In the genomic region with DNA sequence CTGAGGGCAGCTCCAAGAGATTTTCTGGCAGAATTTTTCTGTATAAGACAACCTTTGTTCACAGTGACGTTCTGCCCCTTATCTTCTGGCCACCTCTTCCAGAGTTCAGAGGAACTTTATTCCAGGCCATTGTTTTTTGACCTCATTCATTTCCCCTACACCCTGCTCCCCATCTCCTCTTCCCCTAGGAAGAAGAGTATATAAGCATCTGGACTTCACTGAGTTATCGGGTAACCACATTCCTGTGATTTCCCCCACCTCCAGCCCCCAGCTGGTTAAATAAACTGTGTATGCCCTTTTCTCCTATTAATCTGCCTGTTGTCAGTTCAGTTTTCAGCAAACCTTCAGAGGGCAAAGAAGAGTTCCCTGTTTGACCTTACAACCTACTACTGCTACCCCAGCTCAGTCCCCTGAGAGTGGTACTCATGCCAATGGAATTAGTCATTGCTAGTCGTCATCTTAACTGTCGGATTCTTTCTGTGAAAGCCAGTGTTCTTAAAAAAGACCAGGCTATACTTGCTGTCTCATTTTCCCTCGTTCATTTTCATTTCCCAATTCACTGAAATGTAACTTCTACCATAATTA, we compare ENCODE assay signal across 1 cellular context.
A peak's percentile ranks its signal among the peaks of the same experiment; 100 is the strongest.
TF ChIP-seq lines count a peak whose summit lies in the region.

No MANE protein-coding gene starts in this region.

TF ChIP-seq in HepG2, 621 proteins besides CTCF, POLR2A, EP300 and RAD21 (continued from another document and continues in another):
- TF ChIP-seq SKIL (CRISPR knock-in tag; IDR thresholded peaks at IDR 0.05; ENCODE audit: borderline replicate concordance) (no peak), ZFY (CRISPR knock-in tag; IDR thresholded peaks at IDR 0.05) (no peak), ZNF749 (CRISPR knock-in tag; IDR thresholded peaks at IDR 0.05; ENCODE audit: borderline replicate concordance) (no peak), ZNF451 (CRISPR knock-in tag; IDR thresholded peaks at IDR 0.05) (no peak), HMGA1 (CRISPR knock-in tag; conservative IDR thresholded peaks at IDR 0.05) (no peak), ARNT2 (CRISPR knock-in tag; IDR thresholded peaks at IDR 0.05; ENCODE audit: low read depth) (no peak), TARDBP (CRISPR knock-in tag; IDR thresholded peaks at IDR 0.05) (0 out of 2 replicates have a peak, but pooled peaks have one; percentile 22), SMAD3 (CRISPR knock-in tag; IDR thresholded peaks at IDR 0.05) (no peak), IRF9 (CRISPR knock-in tag; IDR thresholded peaks at IDR 0.05; ENCODE audit: borderline replicate concordance) (no peak), PHF20 (CRISPR knock-in tag; IDR thresholded peaks at IDR 0.05) (no peak), SMARCE1 (IDR thresholded peaks at IDR 0.05; ENCODE audit: borderline replicate concordance) (no peak), ZNF639 (CRISPR knock-in tag; conservative IDR thresholded peaks at IDR 0.05) (no peak), PAWR (CRISPR knock-in tag; IDR thresholded peaks at IDR 0.05; ENCODE audit: borderline replicate concordance) (no peak), ZNF567 (CRISPR knock-in tag; IDR thresholded peaks at IDR 0.05; ENCODE audit: borderline replicate concordance) (no peak), ATF1 (CRISPR knock-in tag; IDR thresholded peaks at IDR 0.05) (no peak), NCOR1 (IDR thresholded peaks at IDR 0.05; ENCODE audit: borderline replicate concordance, low read length) (no peak), ZNF12 (CRISPR knock-in tag; IDR thresholded peaks at IDR 0.05) (no peak), ZNF143 (CRISPR knock-in tag; IDR thresholded peaks at IDR 0.05) (no peak), ZBTB7A (CRISPR knock-in tag; IDR thresholded peaks at IDR 0.05) (no peak), ZNF382 (CRISPR knock-in tag; IDR thresholded peaks at IDR 0.05; ENCODE audit: borderline replicate concordance) (no peak), TFDP2 (CRISPR knock-in tag; IDR thresholded peaks at IDR 0.05) (no peak), TBP (CRISPR knock-in tag; IDR thresholded peaks at IDR 0.05) (no peak), ZNF337 (CRISPR knock-in tag; IDR thresholded peaks at IDR 0.05; ENCODE audit: borderline replicate concordance, low read depth) (no peak), RBM22 (optimal IDR thresholded peaks at IDR 0.05; ENCODE audit: low read length) (no peak), AGO2 (optimal IDR thresholded peaks at IDR 0.05; ENCODE audit: low read depth, low read length) (no peak), ZNF296 (CRISPR knock-in tag; conservative IDR thresholded peaks at IDR 0.05) (no peak), EZH2 (conservative IDR thresholded peaks at IDR 0.05; ENCODE audit: low read depth, low read length) (no peak), ZNF589 (CRISPR knock-in tag; conservative IDR thresholded peaks at IDR 0.05) (no peak), HDAC6 (IDR thresholded peaks at IDR 0.05; ENCODE audit: low read depth, low read length) (no peak), ZNF644 (CRISPR knock-in tag; IDR thresholded peaks at IDR 0.05; ENCODE audit: low read depth) (0 out of 2 replicates have a peak, but pooled peaks have one; percentile 17), BHLHE40 (IDR thresholded peaks at IDR 0.05; ENCODE audit: low read length) (no peak), ZNF318 (CRISPR knock-in tag; IDR thresholded peaks at IDR 0.05) (no peak)
- TF ChIP-seq, protein P1, sequence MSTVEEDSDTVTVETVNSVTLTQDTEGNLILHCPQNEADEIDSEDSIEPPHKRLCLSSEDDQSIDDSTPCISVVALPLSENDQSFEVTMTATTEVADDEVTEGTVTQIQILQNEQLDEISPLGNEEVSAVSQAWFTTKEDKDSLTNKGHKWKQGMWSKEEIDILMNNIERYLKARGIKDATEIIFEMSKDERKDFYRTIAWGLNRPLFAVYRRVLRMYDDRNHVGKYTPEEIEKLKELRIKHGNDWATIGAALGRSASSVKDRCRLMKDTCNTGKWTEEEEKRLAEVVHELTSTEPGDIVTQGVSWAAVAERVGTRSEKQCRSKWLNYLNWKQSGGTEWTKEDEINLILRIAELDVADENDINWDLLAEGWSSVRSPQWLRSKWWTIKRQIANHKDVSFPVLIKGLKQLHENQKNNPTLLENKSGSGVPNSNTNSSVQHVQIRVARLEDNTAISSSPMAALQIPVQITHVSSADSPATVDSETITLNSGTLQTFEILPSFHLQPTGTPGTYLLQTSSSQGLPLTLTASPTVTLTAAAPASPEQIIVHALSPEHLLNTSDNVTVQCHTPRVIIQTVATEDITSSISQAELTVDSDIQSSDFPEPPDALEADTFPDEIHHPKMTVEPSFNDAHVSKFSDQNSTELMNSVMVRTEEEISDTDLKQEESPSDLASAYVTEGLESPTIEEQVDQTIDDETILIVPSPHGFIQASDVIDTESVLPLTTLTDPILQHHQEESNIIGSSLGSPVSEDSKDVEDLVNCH (CRISPR knock-in tag; IDR thresholded peaks at IDR 0.05): no peak
- TF ChIP-seq, protein P2, sequence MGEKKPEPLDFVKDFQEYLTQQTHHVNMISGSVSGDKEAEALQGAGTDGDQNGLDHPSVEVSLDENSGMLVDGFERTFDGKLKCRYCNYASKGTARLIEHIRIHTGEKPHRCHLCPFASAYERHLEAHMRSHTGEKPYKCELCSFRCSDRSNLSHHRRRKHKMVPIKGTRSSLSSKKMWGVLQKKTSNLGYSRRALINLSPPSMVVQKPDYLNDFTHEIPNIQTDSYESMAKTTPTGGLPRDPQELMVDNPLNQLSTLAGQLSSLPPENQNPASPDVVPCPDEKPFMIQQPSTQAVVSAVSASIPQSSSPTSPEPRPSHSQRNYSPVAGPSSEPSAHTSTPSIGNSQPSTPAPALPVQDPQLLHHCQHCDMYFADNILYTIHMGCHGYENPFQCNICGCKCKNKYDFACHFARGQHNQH (CRISPR knock-in tag; IDR thresholded peaks at IDR 0.05): peak; percentile 71; the same call in 1 of the 2 replicates
- TF ChIP-seq, protein P3, sequence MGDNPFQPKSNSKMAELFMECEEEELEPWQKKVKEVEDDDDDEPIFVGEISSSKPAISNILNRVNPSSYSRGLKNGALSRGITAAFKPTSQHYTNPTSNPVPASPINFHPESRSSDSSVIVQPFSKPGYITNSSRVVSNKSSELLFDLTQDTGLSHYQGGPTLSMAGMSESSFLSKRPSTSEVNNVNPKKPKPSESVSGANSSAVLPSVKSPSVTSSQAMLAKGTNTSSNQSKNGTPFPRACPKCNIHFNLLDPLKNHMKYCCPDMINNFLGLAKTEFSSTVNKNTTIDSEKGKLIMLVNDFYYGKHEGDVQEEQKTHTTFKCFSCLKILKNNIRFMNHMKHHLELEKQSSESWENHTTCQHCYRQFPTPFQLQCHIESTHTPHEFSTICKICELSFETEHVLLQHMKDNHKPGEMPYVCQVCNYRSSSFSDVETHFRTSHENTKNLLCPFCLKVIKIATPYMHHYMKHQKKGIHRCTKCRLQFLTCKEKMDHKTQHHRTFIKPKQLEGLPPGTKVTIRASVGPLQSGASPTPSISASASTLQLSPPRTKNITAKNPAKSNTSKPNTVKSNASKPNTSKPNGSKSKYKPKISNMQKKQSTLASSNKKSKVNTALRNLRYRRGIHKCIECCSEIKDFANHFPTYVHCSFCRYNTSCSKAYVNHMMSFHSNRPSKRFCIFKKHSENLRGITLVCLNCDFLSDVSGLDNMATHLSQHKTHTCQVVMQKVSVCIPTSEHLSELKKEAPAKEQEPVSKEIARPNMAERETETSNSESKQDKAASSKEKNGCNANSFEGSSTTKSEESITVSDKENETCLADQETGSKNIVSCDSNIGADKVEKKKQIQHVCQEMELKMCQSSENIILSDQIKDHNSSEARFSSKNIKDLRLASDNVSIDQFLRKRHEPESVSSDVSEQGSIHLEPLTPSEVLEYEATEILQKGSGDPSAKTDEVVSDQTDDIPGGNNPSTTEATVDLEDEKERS (CRISPR knock-in tag; IDR thresholded peaks at IDR 0.05): no peak
- TF ChIP-seq, protein P4, sequence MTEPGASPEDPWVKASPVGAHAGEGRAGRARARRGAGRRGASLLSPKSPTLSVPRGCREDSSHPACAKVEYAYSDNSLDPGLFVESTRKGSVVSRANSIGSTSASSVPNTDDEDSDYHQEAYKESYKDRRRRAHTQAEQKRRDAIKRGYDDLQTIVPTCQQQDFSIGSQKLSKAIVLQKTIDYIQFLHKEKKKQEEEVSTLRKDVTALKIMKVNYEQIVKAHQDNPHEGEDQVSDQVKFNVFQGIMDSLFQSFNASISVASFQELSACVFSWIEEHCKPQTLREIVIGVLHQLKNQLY (CRISPR knock-in tag; IDR thresholded peaks at IDR 0.05): no peak
